24 cellular contexts compared by ENCODE assay signal in genomic region chr21:17195965-17196364, GRCh38.
A peak's percentile ranks its signal among the peaks of the same experiment; 100 is the strongest.
DNase-seq lines count a peak whose midpoint lies in the region; ATAC-seq and TF ChIP-seq lines count a peak whose summit lies in the region.
"Had no signal": no experiment of that assay in that cellular context is flagged by ENCODE, and none has a peak within 500 bp of the region (broad histone marks: within the 10 kb centered on the region; RNA-seq: fewer than 3 reads in every experiment).

No MANE protein-coding gene starts in this region.

- no peak for TF ChIP-seq CTCF in heart left ventricle (IDR thresholded peaks at IDR 0.05)
- no peak for TF ChIP-seq CTCF in hepatocyte (IDR thresholded peaks at IDR 0.05; ENCODE audit: poor library complexity)
- TF ChIP-seq CTCF in suprapubic skin (IDR thresholded peaks at IDR 0.05) = no peak

- intact Hi-C loops in Right ventricle myocardium inferior (cut with DNase I) (no loop called here), heart left ventricle (cut with DNase I) (no loop called here)

- H3K4me3 ChIP-seq in heart left ventricle (no peak overlapping the region), hepatocyte (no peak overlapping the region), suprapubic skin (no peak overlapping the region)
- H3K4me3 ChIP-seq: BLaER1, GM23248, SJCRH30 had no signal

- no peaks in the 10 kb centered on the region for H4K20me1 ChIP-seq in hepatocyte (ENCODE audit: insufficient read depth, poor library complexity, severe bottlenecking)
- H4K20me1 ChIP-seq: BLaER1 had no signal

- H3K27ac ChIP-seq in heart left ventricle (no peak overlapping the region), hepatocyte (peak overlapping the region; percentile 70), suprapubic skin (no peak overlapping the region)
- H3K27ac ChIP-seq: BLaER1, GM23248, SJCRH30 had no signal

- 0 to 34% (median 30%) methylated on average over 1 of the region's 1 CpG for WGBS in heart left ventricle, 4 donors
- 31% methylated on average over 1 of the region's 1 CpG for WGBS in hepatocyte (ENCODE audit: low lambda C conversion rate, missing lambda C conversion rate)
- WGBS in suprapubic skin = 0% methylated on average over 1 of the region's 1 CpG

- H3K4me2 ChIP-seq in hepatocyte = peak overlapping the region; percentile 1
- H3K4me2 ChIP-seq: BLaER1 had no signal

- DNase-seq in Right ventricle myocardium inferior (ENCODE audit: missing footprints) (no peak), heart left ventricle (no peak), NCI-H526 treated with DMSO at 0.1 percent for 48 hours (lab: John Stamatoyannopoulos, UW) (peak; percentile 75), hepatocyte (ENCODE audit: low spot score) (no peak), suprapubic skin (ENCODE audit: low spot score in 2 of 2) (no peak), T-helper 9 cell (no peak), cerebellar nuclear complex (lab: John Stamatoyannopoulos, UW) (no peak)
- DNase-seq: 8988T; CD4-positive, CD25-positive, alpha-beta regulatory T cell; DMS53; GM23248; H9; Karpas-422; NCI-H1092 treated with DMSO at 0.1 percent for 48 hours; NCI-H1436; NCI-H187; NCI-H2081 treated with DMSO at 0.1 percent for 48 hours; NCI-H2171; NCI-H226; NCI-H510A treated with DMSO at 0.1 percent for 48 hours; NCI-H774; SJCRH30 had no signal

- H3K9me2 ChIP-seq in hepatocyte (replicated peaks; ENCODE audit: insufficient read depth) = no peaks in the 10 kb centered on the region

- TF ChIP-seq POLR2A in heart left ventricle (IDR thresholded peaks at IDR 0.05) (no peak), suprapubic skin (IDR thresholded peaks at IDR 0.05) (no peak)

- no peak for TF ChIP-seq EP300 in suprapubic skin (IDR thresholded peaks at IDR 0.05)

- no peak overlapping the region for H2AFZ ChIP-seq in hepatocyte
- H2AFZ ChIP-seq: GM23248 had no signal

- H3K4me1 ChIP-seq in heart left ventricle (peaks cover 0 to 8% (median 0%) of the 10 kb centered on the region in 12 donors), hepatocyte (ENCODE audit: insufficient read depth) (peaks cover 16% of the 10 kb centered on the region), suprapubic skin (peaks cover 7% of the 10 kb centered on the region)
- H3K4me1 ChIP-seq: BLaER1, SJCRH30 had no signal

- H3K79me2 ChIP-seq in hepatocyte = no peaks in the 10 kb centered on the region

- ATAC-seq in Right ventricle myocardium inferior (peak; percentile 68), heart left ventricle (no peak)
- ATAC-seq: HepG2 had no signal

- H3K9me3 ChIP-seq in heart left ventricle (peaks cover 0 to 18% (median 2%) of the 10 kb centered on the region in 12 donors), hepatocyte (ENCODE audit: low read depth) (no peaks in the 10 kb centered on the region), suprapubic skin (peaks cover 7% of the 10 kb centered on the region)
- H3K9me3 ChIP-seq: SJCRH30 had no signal

- H3K36me3 ChIP-seq in heart left ventricle = no peaks in the 10 kb centered on the region
- H3K36me3 ChIP-seq in hepatocyte (replicated peaks; ENCODE audit: insufficient read depth, low read depth) = no peaks in the 10 kb centered on the region
- no peaks in the 10 kb centered on the region for H3K36me3 ChIP-seq in suprapubic skin
- H3K36me3 ChIP-seq: BLaER1, SJCRH30 had no signal

- H3K27me3 ChIP-seq in heart left ventricle (no peaks in the 10 kb centered on the region), hepatocyte (no peaks in the 10 kb centered on the region), suprapubic skin (no peaks in the 10 kb centered on the region)
- H3K27me3 ChIP-seq: BLaER1, SJCRH30 had no signal
